ENCODE assay signal across 21 cellular contexts in genomic region chr12:104012331-104012730, GRCh38. TPM values are rescaled to one million over a fixed set of nuclear protein-coding genes. Genes with fewer than 3 reads are reported as not detected.
A peak's percentile ranks its signal among the peaks of the same experiment; 100 is the strongest.
DNase-seq lines count a peak whose midpoint lies in the region; ATAC-seq, FAIRE-seq and TF ChIP-seq lines count a peak whose summit lies in the region.
"Had no signal": no experiment of that assay in that cellular context is flagged by ENCODE, and none has a peak within 500 bp of the region (broad histone marks: within the 10 kb centered on the region; RNA-seq: fewer than 3 reads in every experiment).

No MANE protein-coding gene starts in this region.

- H4K8ac ChIP-seq in neuronal stem cell (ENCODE audit: low read depth, low read length), result no peak overlapping the region

- no peak for TF ChIP-seq CTCF in K562 (IDR thresholded peaks at IDR 0.05 in 2 of 3, conservative IDR thresholded peaks at IDR 0.05 in 1 of 3; ENCODE audit: insufficient read depth in 2 of 3, low read depth in 1 of 3, low read length in 3 of 3)

- H3K4me2 ChIP-seq in K562 (ENCODE audit: insufficient read depth, low read length), result no peak overlapping the region
- H3K4me2 ChIP-seq in neuronal stem cell (ENCODE audit: insufficient read depth, low read length, poor library complexity, severe bottlenecking), result no peak overlapping the region
- H3K4me2 ChIP-seq: GM23338 had no signal

- no peak overlapping the region for H2AK5ac ChIP-seq in neuronal stem cell (ENCODE audit: low read depth, low read length)

- no peaks in the 10 kb centered on the region for H3K9me3 Mint-ChIP-seq in activated naive CD8-positive, alpha-beta T cell treated with anti-CD3 and anti-CD28 coated beads for 36 hours

- H3K27ac Mint-ChIP-seq in activated naive CD8-positive, alpha-beta T cell treated with anti-CD3 and anti-CD28 coated beads for 36 hours, result no peak overlapping the region
- H3K27ac Mint-ChIP-seq: CD4-positive, alpha-beta memory T cell; GM23338; H9 had no signal

- POLR2A ChIA-PET in K562 (lab: Yijun Ruan, JAX), result interaction anchor here (0.8 kb wide), 1 partner anchor 36 kb away, joined by 3 read pairs; no protein-coding TSS in a partner anchor

- peaks cover 7% of the 10 kb centered on the region for H3K27me3 Mint-ChIP-seq in activated naive CD8-positive, alpha-beta T cell treated with anti-CD3 and anti-CD28 coated beads for 36 hours

- TF ChIP-seq RAD21 in K562 (CRISPR knock-in tag; conservative IDR thresholded peaks at IDR 0.05 in 1 of 2, IDR thresholded peaks at IDR 0.05 in 1 of 2), result no peak

- TF ChIP-seq EP300 in K562 (IDR thresholded peaks at IDR 0.05; ENCODE audit: low read length), result no peak

- no peaks in the 10 kb centered on the region for H3K4me1 Mint-ChIP-seq in activated naive CD8-positive, alpha-beta T cell treated with anti-CD3 and anti-CD28 coated beads for 36 hours
- H3K4me1 Mint-ChIP-seq: CD4-positive, alpha-beta memory T cell; GM23338; H9 had no signal

- H2BK12ac ChIP-seq in neuronal stem cell (ENCODE audit: low read length), result no peak overlapping the region

- H3K27ac ChIP-seq in K562 (ENCODE audit: extremely low read depth, low read depth, low read length) (no peak overlapping the region), neuronal stem cell (replicated peaks; ENCODE audit: low read length) (no peak overlapping the region)

- in situ Hi-C loops in K562 (cut with MboI), result no loop called here

- BruUV-seq in K562 (replicated peaks; lab: Mats Ljungman, UMichigan), result no TSS peak

- H3K36me3 ChIP-seq in K562 (ENCODE audit: control insufficient read depth, insufficient read depth, low read length) (no peaks in the 10 kb centered on the region), neuronal stem cell (replicated peaks in 1 of 2; ENCODE audit: control insufficient read depth in 2 of 2, insufficient read depth in 2 of 2, low read length in 2 of 2) (no peaks in the 10 kb centered on the region)

- H3K4me1 ChIP-seq in K562 (replicated peaks in 1 of 2; ENCODE audit: control insufficient read depth in 2 of 2, insufficient read depth in 2 of 2, low read length in 2 of 2) (peaks cover 0 to 12% of the 10 kb centered on the region in 2 experiments; a peak in 3 of 5 replicates), neuronal stem cell (ENCODE audit: control insufficient read depth in 2 of 2, insufficient read depth in 1 of 2, low read depth in 1 of 2, low read length in 2 of 2) (no peaks in the 10 kb centered on the region)

- intact Hi-C loops in K562 (cut with micrococcal nuclease), result no loop called here

- no peaks in the 10 kb centered on the region for H3K36me3 Mint-ChIP-seq in activated naive CD8-positive, alpha-beta T cell treated with anti-CD3 and anti-CD28 coated beads for 36 hours
- H3K36me3 Mint-ChIP-seq: CD4-positive, alpha-beta memory T cell had no signal

- H3K23ac ChIP-seq in neuronal stem cell (ENCODE audit: low read depth, low read length, poor library complexity), result no peak overlapping the region

- H3K79me1 ChIP-seq in neuronal stem cell (ENCODE audit: low read depth, low read length), result no peaks in the 10 kb centered on the region

- H3K14ac ChIP-seq in neuronal stem cell (ENCODE audit: low read length), result no peak overlapping the region

- no peak overlapping the region for H3K18ac ChIP-seq in neuronal stem cell (ENCODE audit: low read length)

- H3K9ac ChIP-seq in K562 (ENCODE audit: insufficient read depth in 1 of 2, low read depth in 2 of 2, low read length in 2 of 2), result no peak overlapping the region
- H3K9ac ChIP-seq in neuronal stem cell (ENCODE audit: low read depth, low read length, poor library complexity), result no peak overlapping the region

- no peak for TF ChIP-seq POLR2A in K562 (conservative IDR thresholded peaks at IDR 0.05)

- no peak overlapping the region for H2BK15ac ChIP-seq in neuronal stem cell (ENCODE audit: low read length)

- H2BK5ac ChIP-seq in neuronal stem cell (ENCODE audit: low read length), result no peak overlapping the region

- H2AFZ ChIP-seq in K562 (ENCODE audit: low read depth, low read length), result peak overlapping the region; percentile 55; the same call in 1 of the 2 replicates
- peak overlapping the region; percentile 15 for H2AFZ ChIP-seq in neuronal stem cell (ENCODE audit: low read length)
- H2AFZ ChIP-seq: GM23338 had no signal

- no peak overlapping the region for H2BK120ac ChIP-seq in neuronal stem cell (ENCODE audit: low read depth, low read length)

- H4K20me1 ChIP-seq in K562 (replicated peaks; ENCODE audit: control insufficient read depth, insufficient read depth, low read length), result no peaks in the 10 kb centered on the region

- H3K27me3 ChIP-seq in K562 (ENCODE audit: control insufficient read depth in 2 of 2, insufficient read depth in 2 of 2, low read length in 2 of 2), result no peaks in the 10 kb centered on the region
- H3K27me3 ChIP-seq in neuronal stem cell (ENCODE audit: control insufficient read depth in 3 of 3, insufficient read depth in 3 of 3, low read depth in 1 of 3, low read length in 3 of 3), result no peaks in the 10 kb centered on the region

- H3K4me3 ChIP-seq in K562 (no peak overlapping the region), neuronal stem cell (ENCODE audit: low read length in 2 of 2) (no peak overlapping the region)
- H3K4me3 ChIP-seq: GM23338 had no signal

- DNase-seq in LHCN-M2 (ENCODE audit: low read depth), result peak; percentile 80
- no peak for DNase-seq in K562 (ENCODE audit: extremely low read depth in 1 of 4, low spot score in 3 of 4)
- DNase-seq in myocyte (ENCODE audit: low read depth), result peak; percentile 57
- DNase-seq in neuronal stem cell (ENCODE audit: low spot score), result no peak
- no peak for DNase-seq in NCI-H526 treated with DMSO at 0.1 percent for 48 hours (lab: John Stamatoyannopoulos, UW)
- no peak for DNase-seq in cerebellum (ENCODE audit: low spot score)
- no peak for DNase-seq in activated naive CD8-positive, alpha-beta T cell treated with anti-CD3 and anti-CD28 coated beads for 36 hours
- DNase-seq: C1 segment of cervical spinal cord; Calu3; CD4-positive, alpha-beta memory T cell; COR-L47; DMS53; DMS79 treated with DMSO at 0.1 percent for 48 hours; GF-D8; H9 had no signal

- no peaks in the 10 kb centered on the region for H3K79me2 ChIP-seq in K562 (ENCODE audit: control insufficient read depth, insufficient read depth, low read length)

- no peak overlapping the region for H4K91ac ChIP-seq in neuronal stem cell (ENCODE audit: low read depth, low read length, poor library complexity)

- CTCF ChIA-PET in K562 (lab: Yijun Ruan, JAX; ENCODE audit: low intra/inter-chr PET ratio), result no interaction called here

- H3K9me1 ChIP-seq in K562 (ENCODE audit: control insufficient read depth, insufficient read depth, low read length), result no peaks in the 10 kb centered on the region

- no peak overlapping the region for H3K4me3 Mint-ChIP-seq in activated naive CD8-positive, alpha-beta T cell treated with anti-CD3 and anti-CD28 coated beads for 36 hours
- H3K4me3 Mint-ChIP-seq: CD4-positive, alpha-beta memory T cell; GM23338; H9 had no signal

- H3K4ac ChIP-seq in neuronal stem cell (ENCODE audit: low read length), result no peak overlapping the region

- WGBS in K562 (ENCODE audit: insufficient coverage, low coverage, missing lambda C conversion rate), result 63% methylated on average over 4 of the region's 4 CpGs
- WGBS in neuronal stem cell (ENCODE audit: extremely low coverage in 2 of 2, insufficient read length in 2 of 2, insufficient replicate concordance in 1 of 2), 2 donors, result no CpG with 5 or more reads among the region's 4 CpGs

- H3K9me3 ChIP-seq in K562 (replicated peaks; ENCODE audit: control insufficient read depth, insufficient read depth, low read depth, low read length) (no peaks in the 10 kb centered on the region; the same call in 1 of the 2 replicates), neuronal stem cell (replicated peaks in 1 of 2; ENCODE audit: control insufficient read depth in 2 of 2, insufficient read depth in 1 of 2, low read depth in 1 of 2, low read length in 2 of 2) (no peaks in the 10 kb centered on the region)

- ATAC-seq in K562, result no peak
- no peak for ATAC-seq in HG03097 (IDR thresholded peaks at IDR 0.05; ENCODE audit: low FRiP score, unreplicated experiment)
- ATAC-seq: GM23338, HCT116 had no signal

- FAIRE-seq in K562 (lab: Jason Lieb, UNC), result peak; percentile 35
- FAIRE-seq: GM12891, GM18507 had no signal

RNA-seq across cellular contexts. Expression of gene GLT8D2, which starts 37.7 kb away (rescaled TPM):
- total RNA-seq in LHCN-M2 (2014; rRNA removed) (42.0 and 47.1 TPM in 2 replicates), K562 (2014; rRNA removed) (0.18 TPM in 1 of 2 replicates, not detected in the other), K562 (2014; rRNA removed; fragmentation: Illumina TruSeq; extraction: Trizol) (not detected in 2 replicates), K562 (2015; rRNA removed; fragmentation: Illumina TruSeq; extraction: Trizol) (not detected in 2 replicates), K562 (2021) (not detected in 2 replicates), myocyte (17.6 and 17.9 TPM in 2 replicates), cerebellum (9.2 TPM)
- polyA plus RNA-seq in LHCN-M2 (2012), result 15.5 TPM
- total RNA-seq in K562 (2011; cell fraction: chromatin; rRNA removed; ENCODE audit: low replicate concordance), result 0.19 TPM in 1 of 2 replicates, not detected in the other
- total RNA-seq in K562 (2011; cell fraction: nucleolus; rRNA removed), result not detected in 2 replicates
- total RNA-seq in K562 (2011; cell fraction: nucleoplasm; rRNA removed), result not detected in 2 replicates
- polyA plus RNA-seq in K562 (2011; rRNA removed) (not detected in 2 replicates), K562 (2014; fragmentation: Illumina TruSeq; extraction: Trizol) (not detected in 2 replicates), K562 (2014; fragmentation: Nextera tagmentation; extraction: Ambion mirVana) (under 1 TPM; 0.18 to 0.27 TPM), K562 (2014; rRNA removed) (0.12 TPM in 1 of 2 replicates, not detected in the other)
- not detected in 2 replicates for polyA plus RNA-seq in K562 (2011; cell fraction: cytosol; rRNA removed)
- polyA plus RNA-seq in K562 (2011; cell fraction: nucleus; rRNA removed), result not detected in 2 replicates
- 0.18 and 0.28 TPM in 2 replicates for polyA plus RNA-seq in K562 (2012)
- not detected in 2 replicates for polyA minus RNA-seq in K562 (2011; rRNA and poly(A)+ RNA removed)
- polyA minus RNA-seq in K562 (2011; cell fraction: cytosol; rRNA and poly(A)+ RNA removed), result not detected in 2 replicates
- not detected in 2 replicates for polyA minus RNA-seq in K562 (2011; cell fraction: nucleus; rRNA and poly(A)+ RNA removed)
- 18.9 TPM for polyA plus RNA-seq in myocyte (2012)
- polyA plus RNA-seq in neuronal stem cell (2013, experiment 1 of 2), result 2.0 TPM
- 2.1 TPM for polyA plus RNA-seq in neuronal stem cell (2013, experiment 2 of 2)
- total RNA-seq in activated naive CD8-positive, alpha-beta T cell treated with anti-CD3 and anti-CD28 coated beads for 36 hours, result under 1 TPM in 1 of 2 experiments, not detected in 1; 0.43 TPM
- total RNA-seq: A673; Calu3; CD4-positive, alpha-beta memory T cell had no signal

RNA-seq across cellular contexts. Expression of gene TDG, which starts 46.7 kb away (rescaled TPM):
- 16.5 and 18.2 TPM in 2 replicates for total RNA-seq in LHCN-M2 (2014; rRNA removed)
- 7.3 TPM for polyA plus RNA-seq in LHCN-M2 (2012)
- total RNA-seq in K562 (2011; cell fraction: chromatin; rRNA removed; ENCODE audit: low replicate concordance), result 34.2 and 96.2 TPM in 2 replicates
- total RNA-seq in K562 (2011; cell fraction: nucleolus; rRNA removed), result 23.2 and 24.1 TPM in 2 replicates
- total RNA-seq in K562 (2011; cell fraction: nucleoplasm; rRNA removed), result 45.8 and 68.9 TPM in 2 replicates
- total RNA-seq in K562 (2014; rRNA removed), result 50.8 and 56.8 TPM in 2 replicates
- total RNA-seq in K562 (2014; rRNA removed; fragmentation: Illumina TruSeq; extraction: Trizol), result 67.3 and 80.5 TPM in 2 replicates
- 65.7 and 70.3 TPM in 2 replicates for total RNA-seq in K562 (2015; rRNA removed; fragmentation: Illumina TruSeq; extraction: Trizol)
- 57.9 and 62.7 TPM in 2 replicates for total RNA-seq in K562 (2021)
- polyA plus RNA-seq in K562 (2011; rRNA removed), result 50.8 and 73.3 TPM in 2 replicates
- polyA plus RNA-seq in K562 (2011; cell fraction: cytosol; rRNA removed), result 15.6 and 25.0 TPM in 2 replicates
- polyA plus RNA-seq in K562 (2011; cell fraction: nucleus; rRNA removed), result 52.3 and 89.0 TPM in 2 replicates
- 33.5 and 43.1 TPM in 2 replicates for polyA plus RNA-seq in K562 (2012)
- polyA plus RNA-seq in K562 (2014; fragmentation: Illumina TruSeq; extraction: Trizol), result 69.8 and 77.2 TPM in 2 replicates
- 10 to 100 TPM; 37.6 to 49.0 TPM for polyA plus RNA-seq in K562 (2014; fragmentation: Nextera tagmentation; extraction: Ambion mirVana)
- polyA plus RNA-seq in K562 (2014; rRNA removed), result 62.1 and 64.0 TPM in 2 replicates
- 97.2 and 98.8 TPM in 2 replicates for polyA minus RNA-seq in K562 (2011; rRNA and poly(A)+ RNA removed)
- 22.7 and 32.0 TPM in 2 replicates for polyA minus RNA-seq in K562 (2011; cell fraction: cytosol; rRNA and poly(A)+ RNA removed)
- 22.6 and 41.0 TPM in 2 replicates for polyA minus RNA-seq in K562 (2011; cell fraction: nucleus; rRNA and poly(A)+ RNA removed)
- 26.2 and 28.1 TPM in 2 replicates for total RNA-seq in myocyte
- polyA plus RNA-seq in myocyte (2012), result 16.0 TPM
- 54.1 TPM for polyA plus RNA-seq in neuronal stem cell (2013, experiment 1 of 2)
- 57.1 TPM for polyA plus RNA-seq in neuronal stem cell (2013, experiment 2 of 2)
- total RNA-seq in cerebellum, result 42.9 TPM
- 10 to 100 TPM; 58.3 to 59.3 TPM for total RNA-seq in activated naive CD8-positive, alpha-beta T cell treated with anti-CD3 and anti-CD28 coated beads for 36 hours

RNA-seq across cellular contexts. Expression of gene HCFC2, which starts 52.0 kb away (rescaled TPM):
- total RNA-seq in LHCN-M2 (2014; rRNA removed) (23.1 and 23.7 TPM in 2 replicates), K562 (2014; rRNA removed) (2.8 and 3.8 TPM in 2 replicates), K562 (2014; rRNA removed; fragmentation: Illumina TruSeq; extraction: Trizol) (4.4 and 6.0 TPM in 2 replicates), K562 (2015; rRNA removed; fragmentation: Illumina TruSeq; extraction: Trizol) (5.2 and 6.5 TPM in 2 replicates), K562 (2021) (3.8 and 4.0 TPM in 2 replicates), myocyte (25.3 and 29.0 TPM in 2 replicates), cerebellum (51.0 TPM)
- polyA plus RNA-seq in LHCN-M2 (2012), result 7.1 TPM
- 8.2 and 19.6 TPM in 2 replicates for total RNA-seq in K562 (2011; cell fraction: chromatin; rRNA removed; ENCODE audit: low replicate concordance)
- total RNA-seq in K562 (2011; cell fraction: nucleolus; rRNA removed), result 4.3 and 6.1 TPM in 2 replicates
- 5.7 and 8.1 TPM in 2 replicates for total RNA-seq in K562 (2011; cell fraction: nucleoplasm; rRNA removed)
- polyA plus RNA-seq in K562 (2011; rRNA removed) (4.0 and 5.8 TPM in 2 replicates), K562 (2014; fragmentation: Illumina TruSeq; extraction: Trizol) (3.1 and 3.8 TPM in 2 replicates), K562 (2014; fragmentation: Nextera tagmentation; extraction: Ambion mirVana) (1 to 10 TPM; 1.2 to 1.6 TPM), K562 (2014; rRNA removed) (2.5 and 5.7 TPM in 2 replicates)
- 1.6 and 1.7 TPM in 2 replicates for polyA plus RNA-seq in K562 (2011; cell fraction: cytosol; rRNA removed)
- 4.7 and 5.7 TPM in 2 replicates for polyA plus RNA-seq in K562 (2011; cell fraction: nucleus; rRNA removed)
- 2.5 and 2.9 TPM in 2 replicates for polyA plus RNA-seq in K562 (2012)
- polyA minus RNA-seq in K562 (2011; rRNA and poly(A)+ RNA removed), result 8.2 and 8.4 TPM in 2 replicates
- polyA minus RNA-seq in K562 (2011; cell fraction: cytosol; rRNA and poly(A)+ RNA removed), result 2.1 and 3.3 TPM in 2 replicates
- 4.7 and 6.9 TPM in 2 replicates for polyA minus RNA-seq in K562 (2011; cell fraction: nucleus; rRNA and poly(A)+ RNA removed)
- polyA plus RNA-seq in myocyte (2012), result 10.6 TPM
- 2.6 TPM for polyA plus RNA-seq in neuronal stem cell (2013, experiment 1 of 2)
- 2.6 TPM for polyA plus RNA-seq in neuronal stem cell (2013, experiment 2 of 2)
- total RNA-seq in activated naive CD8-positive, alpha-beta T cell treated with anti-CD3 and anti-CD28 coated beads for 36 hours, result 1 to 10 TPM; 7.6 to 8.0 TPM

Comparison
In these comparisons a context has a peak if more than half of its experiments do, and no peak if none do; other contexts are left out.
1. DNase-seq: peak in LHCN-M2 (single experiment) and myocyte (single experiment); none in K562 (0 of 4), neuronal stem cell (single experiment), NCI-H526 treated with DMSO at 0.1 percent for 48 hours (single experiment), cerebellum (single experiment) and activated naive CD8-positive, alpha-beta T cell treated with anti-CD3 and anti-CD28 coated beads for 36 hours (single experiment).